In the genomic region with DNA sequence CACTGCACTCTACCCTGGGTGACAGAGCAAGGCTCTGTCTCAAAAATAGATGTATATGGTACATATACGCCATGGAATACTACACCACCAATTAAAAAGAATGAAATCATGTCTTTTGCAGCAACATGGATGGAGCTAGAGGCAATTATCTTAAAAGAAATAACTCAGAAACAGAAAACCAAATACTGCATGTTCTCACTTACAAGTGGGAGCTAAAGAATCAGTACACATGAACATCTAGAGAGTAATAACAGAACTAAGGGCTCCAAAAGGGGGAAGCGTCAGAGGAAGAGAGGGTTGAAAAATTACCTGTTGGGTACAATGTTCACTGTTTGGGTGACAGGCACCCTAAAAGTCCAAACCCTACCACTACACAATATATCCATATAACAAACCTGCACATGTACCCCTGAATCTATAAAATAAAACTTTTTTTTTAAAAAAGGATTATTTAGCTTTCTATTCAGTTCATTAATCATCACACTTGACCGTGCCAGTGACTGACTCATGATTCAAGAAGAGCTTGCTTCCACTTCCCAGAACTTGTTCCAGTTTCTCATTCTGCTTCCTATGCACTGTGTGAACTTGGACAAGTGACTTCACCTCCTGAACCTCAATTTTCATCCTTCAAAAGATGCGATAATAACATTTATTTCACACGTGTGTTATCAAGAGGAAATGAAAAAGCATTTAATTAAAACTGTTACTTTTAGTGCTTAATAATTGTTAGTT, we compare ENCODE assay signal across 14 cellular contexts.
DNase-seq lines count a peak whose midpoint lies in the region; ATAC-seq and TF ChIP-seq lines count a peak whose summit lies in the region.
"Had no signal": no experiment of that assay in that cellular context is flagged by ENCODE, and none has a peak within 500 bp of the region (broad histone marks: within the 10 kb centered on the region; RNA-seq: fewer than 3 reads in every experiment).

No MANE protein-coding gene starts in this region.

- TF ChIP-seq CTCF in mammary epithelial cell (conservative IDR thresholded peaks at IDR 0.05 in 1 of 2, IDR thresholded peaks at IDR 0.05 in 1 of 2; ENCODE audit: extremely low read depth in 1 of 2, insufficient read depth in 1 of 2, low read depth in 1 of 2, low read length in 2 of 2), result no peak
- no peak for TF ChIP-seq CTCF in kidney epithelial cell (IDR thresholded peaks at IDR 0.05; ENCODE audit: insufficient read depth, low read length, poor library complexity, severe bottlenecking)
- no peak for TF ChIP-seq CTCF in GM10248 (IDR thresholded peaks at IDR 0.05; ENCODE audit: control extremely low read depth, extremely low read depth, low read depth, missing control alignments)

- DNase-seq in Right ventricle myocardium superior (no peak), cardiac septum (ENCODE audit: low spot score) (no peak), mammary epithelial cell (peak; percentile 25), kidney epithelial cell (ENCODE audit: low read depth) (peak; percentile 31), iPS-NIHi11 (ENCODE audit: low spot score) (no peak), GM10248 (ENCODE audit: extremely low spot score) (no peak)
- DNase-seq: activated T-cell treated with anti-CD3 and anti-CD28 coated beads, Interleukin-2, amount 50 U/mL, for 24 hours; aorta; NCI-H2029; Peyer's patch; stimulated activated CD4-positive, alpha-beta T cell treated with anti-CD3 and anti-CD28 coated beads, Interleukin-4, amount 100 ng/mL, for 24 hours; WERI-Rb-1 had no signal

- intact Hi-C loops in Right ventricle myocardium superior (cut with DNase I), result no loop called here
- intact Hi-C loops in cardiac septum (cut with DNase I), result no loop called here
- intact Hi-C loops in mammary epithelial cell (cut with micrococcal nuclease), result loop anchor here (5.0 kb wide), 1 partner anchor 107 kb away; the partner anchor contains the start of gene PLPP3

- no peaks in the 10 kb centered on the region for H3K9me3 ChIP-seq in mammary epithelial cell (replicated peaks; ENCODE audit: insufficient read depth, low read length)
- H3K9me3 ChIP-seq: Peyer's patch had no signal

- dilution Hi-C loops in mammary epithelial cell (cut with HindIII; ENCODE audit: low sequenced_read_pairs), result no loop called here

- H3K27ac ChIP-seq in mammary epithelial cell (ENCODE audit: insufficient read depth, low read depth, low read length) (no peak overlapping the region), urinary bladder (ENCODE audit: low read depth) (peak overlapping the region; percentile 5)
- H3K27ac ChIP-seq: Peyer's patch, WERI-Rb-1 had no signal

- no peak overlapping the region for H2AFZ ChIP-seq in mammary epithelial cell (ENCODE audit: low read depth, low read length)

- H3K27me3 ChIP-seq in mammary epithelial cell (ENCODE audit: insufficient read depth, low read length) (no peaks in the 10 kb centered on the region), kidney epithelial cell (ENCODE audit: control insufficient read depth, insufficient read depth, low read length) (no peaks in the 10 kb centered on the region)
- H3K27me3 ChIP-seq: Peyer's patch had no signal

- POLR2A ChIA-PET in GM10248 (lab: Yijun Ruan, JAX), result no interaction called here

- ATAC-seq in Right ventricle myocardium superior (ENCODE audit: poor library complexity) (peak; percentile 67), HG02981 (IDR thresholded peaks at IDR 0.05; ENCODE audit: unreplicated experiment) (no peak)

- no peaks in the 10 kb centered on the region for H3K79me2 ChIP-seq in mammary epithelial cell (ENCODE audit: insufficient read depth, low read length)

- no TSS peak for BruUV-seq in mammary epithelial cell (replicated peaks; lab: Mats Ljungman, UMichigan)

- no peaks in the 10 kb centered on the region for H4K20me1 ChIP-seq in mammary epithelial cell (ENCODE audit: insufficient read depth, low read length)

- CTCF ChIA-PET in mammary epithelial cell (lab: Charles Lee; ENCODE audit: low non-redundant PET) (no interaction called here), GM10248 (lab: Yijun Ruan, JAX) (interaction anchor here (1.5 kb wide), 1 partner anchor 43 kb away, joined by 3 read pairs; no protein-coding TSS in a partner anchor)

- H3K4me3 ChIP-seq in mammary epithelial cell (replicated peaks in 1 of 3; ENCODE audit: insufficient read depth in 1 of 3, low read depth in 2 of 3, low read length in 3 of 3), result no peak overlapping the region
- H3K4me3 ChIP-seq in kidney epithelial cell (ENCODE audit: low read depth, low read length), result no peak overlapping the region
- no peak overlapping the region for H3K4me3 ChIP-seq in urinary bladder (ENCODE audit: low read depth, low read length)
- H3K4me3 ChIP-seq: Peyer's patch had no signal

- H3K36me3 ChIP-seq in mammary epithelial cell (ENCODE audit: insufficient read depth, low read length) (no peaks in the 10 kb centered on the region), kidney epithelial cell (ENCODE audit: control insufficient read depth, insufficient read depth, low read length) (no peaks in the 10 kb centered on the region), urinary bladder (ENCODE audit: insufficient read depth) (no peaks in the 10 kb centered on the region)
- H3K36me3 ChIP-seq: Peyer's patch, WERI-Rb-1 had no signal

- no peak overlapping the region for H3K9ac ChIP-seq in mammary epithelial cell (ENCODE audit: insufficient read depth, low read length)

- 80% methylated on average over 5 of the region's 5 CpGs for WGBS in mammary epithelial cell (ENCODE audit: low coverage, missing lambda C conversion rate)
- WGBS in urinary bladder, result 76% methylated on average over 5 of the region's 5 CpGs

- in situ Hi-C loops in mammary epithelial cell (cut with MboI; ENCODE audit: low sequenced_read_pairs in 2 of 2), result no loop called here

- H3K4me1 ChIP-seq in mammary epithelial cell (ENCODE audit: insufficient read depth, low read length), result no peaks in the 10 kb centered on the region
- peaks cover 2% of the 10 kb centered on the region for H3K4me1 ChIP-seq in urinary bladder (ENCODE audit: insufficient read depth)

- H3K4me2 ChIP-seq in mammary epithelial cell (ENCODE audit: insufficient read depth, low read depth, low read length), result no peak overlapping the region

Comparison
In these comparisons a context has a peak if more than half of its experiments do, and no peak if none do; other contexts are left out.
1. DNase-seq: peak in mammary epithelial cell (single experiment) and kidney epithelial cell (single experiment); none in Right ventricle myocardium superior (single experiment), cardiac septum (single experiment), iPS-NIHi11 (single experiment) and GM10248 (single experiment).